ENCODE assay signal across 9 cellular contexts in the genomic region with DNA sequence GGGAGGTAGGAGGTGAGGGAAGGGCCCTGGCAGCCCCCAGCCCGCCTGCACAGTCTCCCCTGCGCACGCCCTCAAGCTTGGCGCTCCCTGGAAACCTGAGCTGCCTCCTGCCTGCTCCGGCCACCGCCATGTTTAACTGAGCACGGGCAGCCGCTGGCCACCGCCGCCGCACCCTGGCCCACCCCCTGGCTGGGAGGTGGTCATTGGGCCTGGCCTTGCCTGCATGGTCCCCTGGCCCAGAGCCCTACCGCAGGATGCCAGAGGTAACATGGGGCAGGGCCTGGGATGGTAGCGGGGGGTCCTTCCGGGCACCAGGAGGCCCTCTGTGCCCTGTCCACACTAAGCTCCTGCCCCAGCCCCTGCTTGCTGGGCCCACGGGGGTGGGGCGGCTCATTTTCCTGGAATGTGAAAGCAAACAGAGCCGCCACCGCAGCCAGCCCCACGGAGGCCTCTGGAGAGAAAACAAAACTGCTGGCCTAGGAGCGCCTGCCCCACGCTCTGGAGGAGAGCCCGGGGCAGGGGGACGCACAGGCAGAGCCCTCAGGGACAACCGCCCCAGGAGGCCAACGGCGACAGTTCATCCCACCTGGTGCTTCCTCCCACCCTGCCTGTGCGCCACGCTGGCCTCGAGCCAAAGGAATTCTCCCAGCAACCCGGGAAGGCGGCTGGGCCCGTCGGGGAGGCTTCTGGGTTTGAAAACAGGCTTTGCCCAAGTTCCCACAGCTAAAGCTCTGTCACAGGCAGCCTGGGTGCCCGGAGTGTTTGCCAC. TPM values are rescaled to one million over a fixed set of nuclear protein-coding genes. Genes with fewer than 3 reads are reported as not detected.
DNase-seq lines count a peak whose midpoint lies in the region; ATAC-seq, FAIRE-seq and TF ChIP-seq lines count a peak whose summit lies in the region.
"Had no signal": no experiment of that assay in that cellular context is flagged by ENCODE, and none has a peak within 500 bp of the region (broad histone marks: within the 10 kb centered on the region; RNA-seq: fewer than 3 reads in every experiment).

No MANE protein-coding gene starts in this region.

- no peak for FAIRE-seq in A549 (lab: Jason Lieb, UNC)

- H3K4me2 ChIP-seq in A549 (peak overlapping the region; percentile 88), mammary epithelial cell (ENCODE audit: insufficient read depth, low read depth, low read length) (peak overlapping the region; percentile 48), mesendoderm (ENCODE audit: low read length) (no peak overlapping the region)

- no peak overlapping the region for H3K4me3 Mint-ChIP-seq in natural killer cell treated with Interleukin-12 subunit alpha and Interleukin-12 subunit beta and Interleukin-15 and Interleukin-18, amount 100 ng/mL, for 72 hours
- H3K4me3 Mint-ChIP-seq: activated naive CD4-positive, alpha-beta T cell treated with anti-CD3 and anti-CD28 coated beads, Interleukin-2, amount 50 U/mL, for 24 hours had no signal

- no peaks in the 10 kb centered on the region for H3K9me3 ChIP-seq in A549
- H3K9me3 ChIP-seq in mammary epithelial cell (replicated peaks; ENCODE audit: insufficient read depth, low read length) = no peaks in the 10 kb centered on the region

- TF ChIP-seq CTCF in A549 (IDR thresholded peaks at IDR 0.05) (no peak), mammary epithelial cell (conservative IDR thresholded peaks at IDR 0.05 in 1 of 2, IDR thresholded peaks at IDR 0.05 in 1 of 2; ENCODE audit: extremely low read depth in 1 of 2, insufficient read depth in 1 of 2, low read depth in 1 of 2, low read length in 2 of 2) (no peak)

- H3K79me2 ChIP-seq in mammary epithelial cell (ENCODE audit: insufficient read depth, low read length) (no peaks in the 10 kb centered on the region), mesendoderm (ENCODE audit: control insufficient read depth, insufficient read depth, low read length) (no peaks in the 10 kb centered on the region)

- H3K4me1 ChIP-seq in A549 (peaks cover 83% of the 10 kb centered on the region), mammary epithelial cell (ENCODE audit: insufficient read depth, low read length) (peaks cover 34% of the 10 kb centered on the region), mesendoderm (ENCODE audit: control insufficient read depth, low read depth, low read length) (no peaks in the 10 kb centered on the region)

- H4K8ac ChIP-seq in mesendoderm (ENCODE audit: low read depth, low read length) = no peak overlapping the region

- H2BK120ac ChIP-seq in mesendoderm (ENCODE audit: low read depth, low read length) = no peak overlapping the region

- no peak overlapping the region for H3K27ac Mint-ChIP-seq in natural killer cell treated with Interleukin-12 subunit alpha and Interleukin-12 subunit beta and Interleukin-15 and Interleukin-18, amount 100 ng/mL, for 72 hours
- H3K27ac Mint-ChIP-seq: activated naive CD4-positive, alpha-beta T cell treated with anti-CD3 and anti-CD28 coated beads, Interleukin-2, amount 50 U/mL, for 24 hours had no signal

- dilution Hi-C loops in mammary epithelial cell (cut with HindIII; ENCODE audit: low sequenced_read_pairs) = loop anchor here (5.0 to 10.0 kb wide), 8 partner anchors 33 to 469 kb away; a partner anchor contains a TSS

- peak; percentile 23; the same call in 1 of the 2 replicates for TF ChIP-seq POLR2A in A549 (IDR thresholded peaks at IDR 0.05; ENCODE audit: low read length)

- H2BK5ac ChIP-seq in mesendoderm (ENCODE audit: low read length) = no peak overlapping the region

- H2AFZ ChIP-seq in mammary epithelial cell (ENCODE audit: low read depth, low read length) = no peak overlapping the region

- H3K9me3 Mint-ChIP-seq in natural killer cell treated with Interleukin-12 subunit alpha and Interleukin-12 subunit beta and Interleukin-15 and Interleukin-18, amount 100 ng/mL, for 72 hours = no peaks in the 10 kb centered on the region
- H3K9me3 Mint-ChIP-seq: activated naive CD4-positive, alpha-beta T cell treated with anti-CD3 and anti-CD28 coated beads, Interleukin-2, amount 50 U/mL, for 24 hours had no signal

- no peaks in the 10 kb centered on the region for H3K36me3 Mint-ChIP-seq in natural killer cell treated with Interleukin-12 subunit alpha and Interleukin-12 subunit beta and Interleukin-15 and Interleukin-18, amount 100 ng/mL, for 72 hours
- H3K36me3 Mint-ChIP-seq: activated naive CD4-positive, alpha-beta T cell treated with anti-CD3 and anti-CD28 coated beads, Interleukin-2, amount 50 U/mL, for 24 hours had no signal

- no peak overlapping the region for H3K18ac ChIP-seq in mesendoderm (ENCODE audit: low read length)

- H2BK15ac ChIP-seq in mesendoderm (replicated peaks; ENCODE audit: low read depth) = no peak overlapping the region

- TF ChIP-seq EP300 in A549 (IDR thresholded peaks at IDR 0.05) = peak in 1 of 2 experiments; percentile 44; a peak in 1 of 5 replicates

- POLR2A ChIA-PET in A549 (lab: Yijun Ruan, JAX) = interaction anchor here (1.2 kb wide), 1 partner anchor 12 kb away, joined by 3 read pairs; a partner anchor contains a TSS

- H3K9ac ChIP-seq in mammary epithelial cell (ENCODE audit: insufficient read depth, low read length) (no peak overlapping the region), mesendoderm (ENCODE audit: low read length) (no peak overlapping the region)

- intact Hi-C loops in mammary epithelial cell (cut with micrococcal nuclease) = no loop called here

- H4K20me1 ChIP-seq in mammary epithelial cell (ENCODE audit: insufficient read depth, low read length) = no peaks in the 10 kb centered on the region

- in situ Hi-C loops in mammary epithelial cell (cut with MboI; ENCODE audit: low sequenced_read_pairs in 2 of 2) = no loop called here

- peak overlapping the region; percentile 25 for H3K56ac ChIP-seq in mesendoderm (ENCODE audit: low read length)

- H3K27ac ChIP-seq in A549 (peak overlapping the region; percentile 90 to 93), mammary epithelial cell (ENCODE audit: insufficient read depth, low read depth, low read length) (no peak overlapping the region), mesendoderm (ENCODE audit: low read depth, low read length) (no peak overlapping the region)

- no TSS peak for BruUV-seq in mammary epithelial cell (replicated peaks; lab: Mats Ljungman, UMichigan)

- H3K36me3 ChIP-seq in mammary epithelial cell (ENCODE audit: insufficient read depth, low read length) = no peaks in the 10 kb centered on the region
- H3K36me3 ChIP-seq in mesendoderm (ENCODE audit: control insufficient read depth, insufficient read depth, low read length) = no peaks in the 10 kb centered on the region

- H4K5ac ChIP-seq in mesendoderm (ENCODE audit: low read length) = no peak overlapping the region

- no peaks in the 10 kb centered on the region for H3K27me3 ChIP-seq in mammary epithelial cell (ENCODE audit: insufficient read depth, low read length)
- no peaks in the 10 kb centered on the region for H3K27me3 ChIP-seq in mesendoderm (ENCODE audit: insufficient read depth, low read length, poor library complexity)

- peak overlapping the region; percentile 66 for H3K23ac ChIP-seq in mesendoderm (ENCODE audit: low read length)

- H3K4me3 ChIP-seq in A549 (0 out of 3 replicates have a peak overlapping the region, but pooled peaks have one; percentile 3), mammary epithelial cell (replicated peaks in 1 of 3; ENCODE audit: insufficient read depth in 1 of 3, low read depth in 2 of 3, low read length in 3 of 3) (no peak overlapping the region), mesendoderm (ENCODE audit: low read length) (no peak overlapping the region)

- H3K27me3 Mint-ChIP-seq in natural killer cell treated with Interleukin-12 subunit alpha and Interleukin-12 subunit beta and Interleukin-15 and Interleukin-18, amount 100 ng/mL, for 72 hours = no peaks in the 10 kb centered on the region
- H3K27me3 Mint-ChIP-seq: activated naive CD4-positive, alpha-beta T cell treated with anti-CD3 and anti-CD28 coated beads, Interleukin-2, amount 50 U/mL, for 24 hours had no signal

- CTCF ChIA-PET in A549 (lab: Yijun Ruan, JAX) (interaction anchor here (0.6 to 3.1 kb wide), 10 partner anchors 8 to 105 kb away, joined by 3 to 20 read pairs (median 4); a partner anchor contains a TSS), mammary epithelial cell (lab: Charles Lee; ENCODE audit: low non-redundant PET) (no interaction called here)

- H2AK5ac ChIP-seq in mesendoderm (ENCODE audit: low read length) = no peak overlapping the region

- DNase-seq in A549 (ENCODE audit: low read depth in 1 of 2, low spot score in 1 of 2) (peak in 1 of 2 experiments; percentile 84), HuH-7 (ENCODE audit: low spot score) (peak; percentile 73), mammary epithelial cell (no peak), mesendoderm (no peak), middle frontal gyrus (ENCODE audit: extremely low spot score, low spot score) (no peak), Kasumi-1 (lab: John Stamatoyannopoulos, UW) (no peak)
- no peak for DNase-seq in natural killer cell treated with Interleukin-12 subunit alpha and Interleukin-12 subunit beta and Interleukin-15 and Interleukin-18, amount 100 ng/mL, for 72 hours (ENCODE audit: low spot score)

- H3K4ac ChIP-seq in mesendoderm (ENCODE audit: low read depth, low read length) = no peak overlapping the region

- H3K4me1 Mint-ChIP-seq in natural killer cell treated with Interleukin-12 subunit alpha and Interleukin-12 subunit beta and Interleukin-15 and Interleukin-18, amount 100 ng/mL, for 72 hours (ENCODE audit: low read depth in 2 of 2) = peaks cover 0 to 3% of the 10 kb centered on the region in 2 donors
- H3K4me1 Mint-ChIP-seq: activated naive CD4-positive, alpha-beta T cell treated with anti-CD3 and anti-CD28 coated beads, Interleukin-2, amount 50 U/mL, for 24 hours had no signal

- 28% methylated on average over 18 of the region's 34 CpGs for WGBS in A549 (ENCODE audit: missing lambda C conversion rate)
- WGBS in mammary epithelial cell (ENCODE audit: low coverage, missing lambda C conversion rate) = 55% methylated on average over 31 of the region's 34 CpGs
- WGBS in mesendoderm (ENCODE audit: extremely low coverage, insufficient coverage, low lambda C conversion rate) = no CpG with 5 or more reads among the region's 34 CpGs

- no peaks in the 10 kb centered on the region for H3K79me1 ChIP-seq in mesendoderm (ENCODE audit: low read length)

- TF ChIP-seq RAD21 in A549 (conservative IDR thresholded peaks at IDR 0.05 in 1 of 2, IDR thresholded peaks at IDR 0.05 in 1 of 2) = no peak; a peak in 1 of 5 replicates

- ATAC-seq in A549 = peak; percentile 7 to 46; a peak in 5 of 6 replicates
- ATAC-seq in GM21423 (IDR thresholded peaks at IDR 0.05; ENCODE audit: unreplicated experiment) = no peak
- no peak for ATAC-seq in natural killer cell treated with Interleukin-12 subunit alpha and Interleukin-12 subunit beta and Interleukin-15 and Interleukin-18, amount 100 ng/mL, for 72 hours

RNA-seq across cellular contexts. Expression of a gene that starts 8.9 kb away (rescaled TPM):
- polyA plus RNA-seq in A549 (2011; rRNA removed) = 33.1 and 35.0 TPM in 2 replicates
- polyA plus RNA-seq in A549 (2012; cell fraction: cytosol; rRNA removed) = 72.4 and 90.6 TPM in 2 replicates
- 67.1 and 86.4 TPM in 2 replicates for polyA plus RNA-seq in A549 (2012; cell fraction: nucleus; rRNA removed)
- 27.3 to 32.3 TPM (median 31.0 TPM) in 3 replicates for polyA plus RNA-seq in A549 (2017; fragmentation: RNase III; extraction: RNeasy Plus Mini Kit Qiagen cat#74134 plus additional on column Dnase treatment)
- polyA minus RNA-seq in A549 (2011; rRNA and poly(A)+ RNA removed) = 9.9 and 14.4 TPM in 2 replicates
- total RNA-seq in mammary epithelial cell = 10 to 100 TPM in 1 of 2 donors, 1 to 10 TPM in 1; 8.3 to 19.0 TPM
- 9.5 TPM for polyA plus RNA-seq in mammary epithelial cell
- 0.62 TPM for polyA minus RNA-seq in mammary epithelial cell
- polyA plus RNA-seq in mesendoderm (2013, experiment 1 of 2) = 6.2 TPM
- polyA plus RNA-seq in mesendoderm (2013, experiment 2 of 2) = 7.1 TPM
- total RNA-seq in natural killer cell treated with Interleukin-12 subunit alpha and Interleukin-12 subunit beta and Interleukin-15 and Interleukin-18, amount 100 ng/mL, for 72 hours = 1 to 10 TPM; 3.8 to 4.5 TPM

RNA-seq across cellular contexts. Expression of a gene that starts 12.0 kb away (rescaled TPM):
- 28.8 and 34.8 TPM in 2 replicates for polyA plus RNA-seq in A549 (2011; rRNA removed)
- 132 and 135 TPM in 2 replicates for polyA plus RNA-seq in A549 (2012; cell fraction: cytosol; rRNA removed)
- polyA plus RNA-seq in A549 (2012; cell fraction: nucleus; rRNA removed) = 134 and 191 TPM in 2 replicates
- polyA plus RNA-seq in A549 (2017; fragmentation: RNase III; extraction: RNeasy Plus Mini Kit Qiagen cat#74134 plus additional on column Dnase treatment) = 41.4 to 42.3 TPM (median 42.1 TPM) in 3 replicates
- polyA minus RNA-seq in A549 (2011; rRNA and poly(A)+ RNA removed) = 8.9 and 13.9 TPM in 2 replicates
- 10 to 100 TPM; 11.3 to 23.2 TPM for total RNA-seq in mammary epithelial cell
- polyA plus RNA-seq in mammary epithelial cell = 21.3 TPM
- polyA minus RNA-seq in mammary epithelial cell = 13.9 TPM
- polyA plus RNA-seq in mesendoderm (2013, experiment 1 of 2) = 36.8 TPM
- polyA plus RNA-seq in mesendoderm (2013, experiment 2 of 2) = 36.0 TPM
- total RNA-seq in natural killer cell treated with Interleukin-12 subunit alpha and Interleukin-12 subunit beta and Interleukin-15 and Interleukin-18, amount 100 ng/mL, for 72 hours = 10 to 100 TPM; 12.6 to 40.9 TPM

RNA-seq across cellular contexts. Expression of a gene that starts 12.2 kb away (rescaled TPM):
- polyA plus RNA-seq in A549 (2011; rRNA removed) (32.6 and 41.7 TPM in 2 replicates), A549 (2017; fragmentation: RNase III; extraction: RNeasy Plus Mini Kit Qiagen cat#74134 plus additional on column Dnase treatment) (42.0 to 47.3 TPM (median 45.1 TPM) in 3 replicates), mammary epithelial cell (33.9 TPM)
- 74.0 and 77.7 TPM in 2 replicates for polyA plus RNA-seq in A549 (2012; cell fraction: cytosol; rRNA removed)
- polyA plus RNA-seq in A549 (2012; cell fraction: nucleus; rRNA removed) = 311 and 430 TPM in 2 replicates
- polyA minus RNA-seq in A549 (2011; rRNA and poly(A)+ RNA removed) = 80.5 and 91.2 TPM in 2 replicates
- total RNA-seq in mammary epithelial cell = 10 to 100 TPM; 56.2 to 92.0 TPM
- 155 TPM for polyA minus RNA-seq in mammary epithelial cell
- polyA plus RNA-seq in mesendoderm (2013, experiment 1 of 2) = 42.5 TPM
- polyA plus RNA-seq in mesendoderm (2013, experiment 2 of 2) = 41.1 TPM
- total RNA-seq in natural killer cell treated with Interleukin-12 subunit alpha and Interleukin-12 subunit beta and Interleukin-15 and Interleukin-18, amount 100 ng/mL, for 72 hours = 100 to 1,000 TPM; 106 to 155 TPM

RNA-seq across cellular contexts. Expression of a gene that starts 16.0 kb away (rescaled TPM):
- polyA plus RNA-seq in A549 (2011; rRNA removed) (0.13 and 0.26 TPM in 2 replicates), A549 (2017; fragmentation: RNase III; extraction: RNeasy Plus Mini Kit Qiagen cat#74134 plus additional on column Dnase treatment) (1.0 to 1.6 TPM (median 1.2 TPM) in 3 replicates), mammary epithelial cell (0.18 TPM)
- 0.83 and 1.2 TPM in 2 replicates for polyA plus RNA-seq in A549 (2012; cell fraction: cytosol; rRNA removed)
- 7.5 and 11.1 TPM in 2 replicates for polyA plus RNA-seq in A549 (2012; cell fraction: nucleus; rRNA removed)
- not detected in 2 replicates for polyA minus RNA-seq in A549 (2011; rRNA and poly(A)+ RNA removed)
- 1 to 10 TPM in 1 of 2 donors, not detected in 1; 1.6 TPM for total RNA-seq in mammary epithelial cell
- not detected for polyA minus RNA-seq in mammary epithelial cell
- 2.7 TPM for polyA plus RNA-seq in mesendoderm (2013, experiment 1 of 2)
- 2.7 TPM for polyA plus RNA-seq in mesendoderm (2013, experiment 2 of 2)
- 1 to 10 TPM; 1.5 to 3.5 TPM for total RNA-seq in natural killer cell treated with Interleukin-12 subunit alpha and Interleukin-12 subunit beta and Interleukin-15 and Interleukin-18, amount 100 ng/mL, for 72 hours

RNA-seq across cellular contexts. Expression of a gene that starts 26.0 kb away (rescaled TPM):
- polyA plus RNA-seq in A549 (2011; rRNA removed) (15.3 and 17.7 TPM in 2 replicates), A549 (2017; fragmentation: RNase III; extraction: RNeasy Plus Mini Kit Qiagen cat#74134 plus additional on column Dnase treatment) (32.7 to 35.0 TPM (median 33.8 TPM) in 3 replicates), mammary epithelial cell (45.4 TPM)
- 52.2 and 62.7 TPM in 2 replicates for polyA plus RNA-seq in A549 (2012; cell fraction: cytosol; rRNA removed)
- polyA plus RNA-seq in A549 (2012; cell fraction: nucleus; rRNA removed) = 120 and 183 TPM in 2 replicates
- polyA minus RNA-seq in A549 (2011; rRNA and poly(A)+ RNA removed) = 12.7 and 17.2 TPM in 2 replicates
- 100 to 1,000 TPM in 1 of 2 donors, 10 to 100 TPM in 1; 31.8 to 133 TPM for total RNA-seq in mammary epithelial cell
- polyA minus RNA-seq in mammary epithelial cell = 13.2 TPM
- 32.7 TPM for polyA plus RNA-seq in mesendoderm (2013, experiment 1 of 2)
- 32.2 TPM for polyA plus RNA-seq in mesendoderm (2013, experiment 2 of 2)
- 100 to 1,000 TPM in 1 of 2 donors, 10 to 100 TPM in 1; 83.1 to 163 TPM for total RNA-seq in natural killer cell treated with Interleukin-12 subunit alpha and Interleukin-12 subunit beta and Interleukin-15 and Interleukin-18, amount 100 ng/mL, for 72 hours

Comparison
In these comparisons a context has a peak if more than half of its experiments do, and no peak if none do; other contexts are left out.
1. ATAC-seq: peak in A549 (2 of 2); none in GM21423 (single experiment) and natural killer cell treated with Interleukin-12 subunit alpha and Interleukin-12 subunit beta and Interleukin-15 and Interleukin-18, amount 100 ng/mL, for 72 hours (0 of 2).
2. H3K27ac ChIP-seq: peak in A549 (2 of 2); none in mammary epithelial cell (single experiment) and mesendoderm (single experiment).